ENCODE assay signal across 24 cellular contexts in the genomic region with DNA sequence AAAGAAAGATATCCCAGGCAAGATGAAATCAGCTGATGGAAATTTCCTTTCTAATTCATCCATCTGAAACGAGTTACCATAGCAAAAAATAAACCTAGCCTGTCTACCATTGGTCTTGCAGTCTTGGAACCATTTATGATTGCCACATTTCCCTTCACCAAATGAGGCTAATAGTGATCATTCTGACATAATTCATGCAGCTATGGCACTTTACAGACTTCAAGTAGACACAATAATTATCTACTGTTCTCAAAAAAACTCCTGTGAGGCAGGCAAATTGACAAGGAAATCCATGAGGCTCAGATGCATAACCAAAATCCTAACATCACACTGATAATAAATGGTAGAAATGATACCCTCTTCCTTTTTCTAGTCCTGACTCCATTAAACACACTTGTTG.
"Had no signal": no experiment of that assay in that cellular context is flagged by ENCODE, and none has a peak within 500 bp of the region (broad histone marks: within the 10 kb centered on the region; RNA-seq: fewer than 3 reads in every experiment).

No MANE protein-coding gene starts in this region.

- H3K36me3 ChIP-seq: stomach, suprapubic skin, thoracic aorta, thyroid gland, tibial artery, tibial nerve, transverse colon, upper lobe of left lung, upper lobe of right lung, uterus, vagina had no signal

- DNase-seq: stimulated activated CD4-positive, alpha-beta T cell treated with anti-CD3 and anti-CD28 coated beads, Interleukin-2, amount 100 ng/mL, for 48 hours; stimulated activated CD4-positive, alpha-beta T cell treated with anti-CD3 and anti-CD28 coated beads, Interleukin-4, amount 100 ng/mL, for 1 hour; stimulated activated CD4-positive, alpha-beta T cell treated with anti-CD3 and anti-CD28 coated beads, Interleukin-4, amount 100 ng/mL, for 24 hours; stimulated activated CD4-positive, alpha-beta T cell treated with anti-CD3 and anti-CD28 coated beads, Interleukin-4, amount 100 ng/mL, for 4 hours; stimulated activated CD8-positive, alpha-beta memory T cell treated with anti-CD3 and anti-CD28 coated beads, Interleukin-4, amount 100 ng/mL, for 48 hours; stimulated activated naive B cell treated with anti-CD40 and anti-IgM and Interleukin-4, amounts not matched to agents 10 μg/mL and 1 μg/mL and 100 μg/mL, for 72 hours; stimulated activated naive CD4-positive, alpha-beta T cell; stimulated activated naive CD4-positive, alpha-beta T cell treated with Interleukin-2 at 50 U/mL for 16 hours; stimulated activated naive CD8-positive, alpha-beta T cell treated with anti-CD3 and anti-CD28 coated beads, Interleukin-15, amount 100 ng/mL, for 72 hours; stimulated activated naive CD8-positive, alpha-beta T cell treated with anti-CD3 and anti-CD28 coated beads, Interleukin-15, Interleukin-2, amounts not matched to agents 100 U/mL and 50 U/mL, for 24 hours; stomach; substantia nigra; testis; thyroid gland; tibial artery; transverse colon; trophoblast cell; upper lobe of left lung; upper lobe of right lung; uterus had no signal

- H3K9me3 ChIP-seq: testis, thoracic aorta, thyroid gland, tibial artery, transverse colon, upper lobe of left lung, upper lobe of right lung, uterus, vagina had no signal

- H3K27me3 ChIP-seq: stomach, suprapubic skin, testis, thyroid gland, tibial artery, tibial nerve, transverse colon, upper lobe of left lung, upper lobe of right lung, uterus, vagina had no signal

- H3K27ac ChIP-seq: stomach, suprapubic skin, testis, thoracic aorta, thyroid gland, tibial artery, tibial nerve, transverse colon, upper lobe of left lung, upper lobe of right lung, uterus, vagina had no signal

- H3K4me3 ChIP-seq: stomach, suprapubic skin, testis, thoracic aorta, thyroid gland, tibial artery, tibial nerve, transverse colon, upper lobe of left lung, upper lobe of right lung, uterus, vagina had no signal
